ENCODE assay signal across 8 cellular contexts in the genomic region with DNA sequence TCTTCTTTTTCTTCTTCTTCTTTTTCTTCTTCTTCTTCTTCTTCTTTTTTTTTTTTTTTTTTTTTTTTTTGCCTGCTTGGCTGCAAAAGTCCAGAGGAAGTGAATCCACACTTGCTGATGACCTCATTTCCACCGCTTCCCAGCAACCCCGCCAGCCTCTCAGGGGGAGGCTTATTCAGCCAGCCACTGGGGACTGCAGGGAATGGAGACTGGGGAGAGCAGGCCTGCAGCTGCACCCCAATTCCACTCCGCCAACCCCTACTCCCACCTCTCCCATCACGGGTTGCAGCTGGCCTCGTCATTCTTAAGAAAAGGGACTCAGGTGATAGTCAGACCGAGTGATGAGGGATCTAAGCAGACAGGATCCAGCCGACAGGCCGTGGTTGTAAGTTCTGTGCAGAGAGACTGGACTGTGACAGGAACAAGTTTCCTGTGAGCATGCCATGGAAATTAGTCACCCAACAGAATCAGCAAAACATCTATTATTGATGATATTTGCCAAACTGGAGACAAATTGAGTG. TPM values are rescaled to one million over a fixed set of nuclear protein-coding genes. Genes with fewer than 3 reads are reported as not detected.
DNase-seq lines count a peak whose midpoint lies in the region; ATAC-seq and TF ChIP-seq lines count a peak whose summit lies in the region.

No MANE protein-coding gene starts in this region.

- POLR2A ChIA-PET in GM10248 (lab: Yijun Ruan, JAX): no interaction called here

- TF ChIP-seq CTCF in HL-60 (IDR thresholded peaks at IDR 0.05; ENCODE audit: insufficient read depth, low read length): no peak
- TF ChIP-seq CTCF in GM10248 (IDR thresholded peaks at IDR 0.05; ENCODE audit: control extremely low read depth, extremely low read depth, low read depth, missing control alignments): no peak

- DNase-seq in HL-60 (ENCODE audit: low read depth in 1 of 2, low spot score in 1 of 2) (peak; percentile 73 to 78), mucosa of gallbladder (ENCODE audit: low spot score) (peak; percentile 29), GM10248 (ENCODE audit: extremely low spot score) (no peak), DMS53 (lab: John Stamatoyannopoulos, UW) (no peak)
- no peak for DNase-seq in activated CD8-positive, alpha-beta memory T cell treated with anti-CD3 and anti-CD28 coated beads, Interleukin-2, amount 50 U/mL, for 4 hours

- peak overlapping the region; percentile 20 for H3K4me3 ChIP-seq in HL-60 (replicated peaks; ENCODE audit: insufficient read depth, low read length)

- H3K27me3 ChIP-seq in HL-60 (ENCODE audit: insufficient read depth, poor library complexity, severe bottlenecking): no peaks in the 10 kb centered on the region

- ATAC-seq in GM19023 (IDR thresholded peaks at IDR 0.05; ENCODE audit: unreplicated experiment) (peak; percentile 26), GM19467 (IDR thresholded peaks at IDR 0.05; ENCODE audit: unreplicated experiment) (no peak)

- CTCF ChIA-PET in GM10248 (lab: Yijun Ruan, JAX): no interaction called here

- H3K27ac ChIP-seq in HL-60 (replicated peaks) (peak overlapping the region; percentile 58), cingulate gyrus (ENCODE audit: low read depth, low read length) (peak overlapping the region; percentile 85)

RNA-seq across cellular contexts. Expression of a gene that starts 59.0 kb away (rescaled TPM):
- total RNA-seq in mucosa of gallbladder: 80.0 TPM

Comparison
In these comparisons a context has a peak if more than half of its experiments do, and no peak if none do; other contexts are left out.
1. DNase-seq: peak in HL-60 (2 of 2) and mucosa of gallbladder (single experiment); none in GM10248 (single experiment), activated CD8-positive, alpha-beta memory T cell treated with anti-CD3 and anti-CD28 coated beads, Interleukin-2, amount 50 U/mL, for 4 hours (single experiment) and DMS53 (single experiment).